ENCODE assay signal across 8 cellular contexts in genomic region chr15:58332676-58333400, GRCh38.
A peak's percentile ranks its signal among the peaks of the same experiment; 100 is the strongest.
DNase-seq lines count a peak whose midpoint lies in the region; TF ChIP-seq lines count a peak whose summit lies in the region.

No MANE protein-coding gene starts in this region.

- POLR2A ChIA-PET in CD8-positive, alpha-beta memory T cell (lab: Charles Lee), result interaction anchor here (1.1 kb wide), 1 partner anchor 417 kb away, joined by 3 read pairs; the partner anchor contains the start of gene ADAM10

- no peaks in the 10 kb centered on the region for H3K36me3 ChIP-seq in CD8-positive, alpha-beta memory T cell (ENCODE audit: insufficient read depth, low read length)
- no peaks in the 10 kb centered on the region for H3K36me3 ChIP-seq in urinary bladder (ENCODE audit: insufficient read depth)

- no peaks in the 10 kb centered on the region for H3K27me3 ChIP-seq in CD8-positive, alpha-beta memory T cell (ENCODE audit: insufficient read depth, low read length, poor library complexity, severe bottlenecking)

- DNase-seq in CD8-positive, alpha-beta memory T cell, result no peak
- peak; percentile 65 for DNase-seq in LHCN-M2 (ENCODE audit: low read depth)
- DNase-seq in medulla oblongata (ENCODE audit: extremely low spot score), result peak; percentile 16
- no peak for DNase-seq in effector CD8-positive, alpha-beta T cell (lab: John Stamatoyannopoulos, UW)
- no peak for DNase-seq in hippocampal formation (lab: John Stamatoyannopoulos, UW)
- DNase-seq in NCI-H128 (lab: John Stamatoyannopoulos, UW; ENCODE audit: unreplicated experiment), result no peak

- CTCF ChIA-PET in CD8-positive, alpha-beta memory T cell (lab: Charles Lee), result no interaction called here

- H3K4me1 Mint-ChIP-seq in CD8-positive, alpha-beta memory T cell, result peaks cover 26 to 35% (median 32%) of the 10 kb centered on the region in 3 donors
- H3K4me1 Mint-ChIP-seq in brain, result peaks cover 38% of the 10 kb centered on the region

- H3K36me3 Mint-ChIP-seq in CD8-positive, alpha-beta memory T cell, result peaks cover 0 to 2% (median 0%) of the 10 kb centered on the region in 3 donors
- no peaks in the 10 kb centered on the region for H3K36me3 Mint-ChIP-seq in brain

- H3K9me3 ChIP-seq in CD8-positive, alpha-beta memory T cell (ENCODE audit: low read length), result no peaks in the 10 kb centered on the region

- no peak for TF ChIP-seq CTCF in brain (conservative IDR thresholded peaks at IDR 0.05)

- H3K4me1 ChIP-seq in CD8-positive, alpha-beta memory T cell (ENCODE audit: insufficient read depth, low read length), result peaks cover 32% of the 10 kb centered on the region
- peaks cover 3% of the 10 kb centered on the region for H3K4me1 ChIP-seq in urinary bladder (ENCODE audit: insufficient read depth)

- peaks cover 0 to 3% (median 0%) of the 10 kb centered on the region in 5 donors for H3K9me3 Mint-ChIP-seq in CD8-positive, alpha-beta memory T cell
- H3K9me3 Mint-ChIP-seq in brain, result peaks cover 2 to 14% (median 11%) of the 10 kb centered on the region in 5 experiments

- peak overlapping the region; percentile 81 to 97 (median 92) for H3K27ac Mint-ChIP-seq in CD8-positive, alpha-beta memory T cell
- H3K27ac Mint-ChIP-seq in brain, result peak overlapping the region; percentile 91 to 100 (median 97)

- H3K27ac ChIP-seq in CD8-positive, alpha-beta memory T cell (ENCODE audit: low read depth, low read length), result peak overlapping the region; percentile 81
- H3K27ac ChIP-seq in urinary bladder (ENCODE audit: low read depth), result peak overlapping the region; percentile 71

- H3K27me3 Mint-ChIP-seq in CD8-positive, alpha-beta memory T cell, result peaks cover 0 to 4% of the 10 kb centered on the region in 2 donors
- H3K27me3 Mint-ChIP-seq in brain, result no peaks in the 10 kb centered on the region

- no peak overlapping the region for H3K4me3 ChIP-seq in CD8-positive, alpha-beta memory T cell (ENCODE audit: low read length)
- H3K4me3 ChIP-seq in urinary bladder (ENCODE audit: low read depth, low read length), result no peak overlapping the region

- H3K4me3 Mint-ChIP-seq in CD8-positive, alpha-beta memory T cell, result peak overlapping the region in 3 of 7 donors; percentile 39 to 63 (median 39)
- peak overlapping the region; percentile 13 to 71 (median 38) for H3K4me3 Mint-ChIP-seq in brain

Comparison
In these comparisons a context has a peak if more than half of its experiments do, and no peak if none do; other contexts are left out.
1. DNase-seq: peak in LHCN-M2 (single experiment) and medulla oblongata (single experiment); none in CD8-positive, alpha-beta memory T cell (0 of 5), effector CD8-positive, alpha-beta T cell (single experiment), hippocampal formation (0 of 2) and NCI-H128 (single experiment).